Comparison of ENCODE assay signal across 1 cellular context in genomic region chr7:27898735-27899134, GRCh38.
A peak's percentile ranks its signal among the peaks of the same experiment; 100 is the strongest.
TF ChIP-seq lines count a peak whose summit lies in the region.

No MANE protein-coding gene starts in this region.

TF ChIP-seq in K562, 482 proteins besides CTCF, POLR2A, EP300 and RAD21 (continued from another document):
- TF ChIP-seq ZKSCAN8 (CRISPR knock-in tag; IDR thresholded peaks at IDR 0.05) (no peak), MEIS2 (IDR thresholded peaks at IDR 0.05; ENCODE audit: partially characterized antibody) (peak; percentile 3)
